1 cellular context compared by ENCODE assay signal in genomic region chr9:87502446-87503232, GRCh38.
TF ChIP-seq lines count a peak whose summit lies in the region.

No MANE protein-coding gene starts in this region.

TF ChIP-seq in liver, 16 proteins besides CTCF, POLR2A, EP300 and RAD21 (continued from another document):
- TF ChIP-seq ATF3 (IDR thresholded peaks at IDR 0.05) (no peak), EGR1 (IDR thresholded peaks at IDR 0.05; ENCODE audit: low read depth in 2 of 2) (no peak), JUND (IDR thresholded peaks at IDR 0.05) (peak in 1 of 2 donors; percentile 37), YY1 (IDR thresholded peaks at IDR 0.05) (peak; percentile 30), FOXA2 (IDR thresholded peaks at IDR 0.05) (peak; percentile 55), HNF4G (IDR thresholded peaks at IDR 0.05) (peak; percentile 18)
TF ChIP-seq in liver: peak in this region for 8.
